ENCODE assay signal across 15 cellular contexts in the genomic region with DNA sequence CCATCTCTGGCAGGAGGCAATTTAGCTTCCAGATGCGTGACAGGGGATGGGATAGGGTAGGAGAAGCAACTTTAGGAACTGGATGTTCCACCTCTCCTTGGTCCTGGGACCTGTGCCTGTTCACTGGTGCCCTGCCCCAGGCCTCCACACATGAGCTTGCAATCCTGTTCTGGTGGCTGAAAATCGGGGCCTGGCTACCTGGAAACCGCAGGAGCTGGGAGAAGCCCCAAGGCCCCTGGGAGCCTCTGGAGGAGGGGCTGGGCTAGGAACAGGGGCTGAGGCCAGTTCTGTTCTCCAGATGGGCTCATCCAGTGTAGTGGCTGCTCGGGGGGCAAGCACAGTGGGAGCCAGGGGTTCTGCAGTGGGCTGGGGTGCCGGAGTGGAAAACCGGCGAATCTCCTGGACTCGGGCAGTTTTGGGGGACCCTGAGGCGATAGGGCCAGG. TPM values are rescaled to one million over a fixed set of nuclear protein-coding genes. Genes with fewer than 3 reads are reported as not detected.
DNase-seq lines count a peak whose midpoint lies in the region; ATAC-seq and TF ChIP-seq lines count a peak whose summit lies in the region.
"Had no signal": no experiment of that assay in that cellular context is flagged by ENCODE, and none has a peak within 500 bp of the region (broad histone marks: within the 10 kb centered on the region; RNA-seq: fewer than 3 reads in every experiment).

No MANE protein-coding gene starts in this region.

- H3K27me3 Mint-ChIP-seq in H9 (ENCODE audit: low read depth) = peaks cover 2% of the 10 kb centered on the region
- peaks cover 0 to 7% (median 2%) of the 10 kb centered on the region in 3 donors for H3K27me3 Mint-ChIP-seq in immature natural killer cell (ENCODE audit: low read depth in 3 of 3)
- H3K27me3 Mint-ChIP-seq: CD4-positive, CD25-positive, alpha-beta regulatory T cell had no signal

- no peak overlapping the region for H4K8ac ChIP-seq in H9 (replicated peaks; ENCODE audit: insufficient read length, low read depth, low read length)

- no peak overlapping the region for H3K56ac ChIP-seq in H9 (ENCODE audit: insufficient read length, low read depth, low read length)

- H3K27me3 ChIP-seq in H9 (ENCODE audit: insufficient read depth, low read length) (no peaks in the 10 kb centered on the region), mammary epithelial cell (ENCODE audit: insufficient read depth, low read length) (no peaks in the 10 kb centered on the region), psoas muscle (ENCODE audit: insufficient read depth in 3 of 3, low read length in 2 of 3) (no peaks in the 10 kb centered on the region), colonic mucosa (no peaks in the 10 kb centered on the region)

- no peak overlapping the region for H4K91ac ChIP-seq in H9 (ENCODE audit: insufficient read length, low read depth, low read length)

- H3K9ac ChIP-seq in H9 (ENCODE audit: extremely low read depth, insufficient read length, low read length) (no peak overlapping the region), mammary epithelial cell (ENCODE audit: insufficient read depth, low read length) (no peak overlapping the region), colonic mucosa (ENCODE audit: low read depth in 2 of 2, low read length in 2 of 2) (no peak overlapping the region)

- no peaks in the 10 kb centered on the region for H3K36me3 Mint-ChIP-seq in H9 (ENCODE audit: insufficient read depth in 1 of 3, low read depth in 3 of 3)
- no peaks in the 10 kb centered on the region for H3K36me3 Mint-ChIP-seq in immature natural killer cell
- H3K36me3 Mint-ChIP-seq: CD4-positive, CD25-positive, alpha-beta regulatory T cell had no signal

- H3K4me3 ChIP-seq in mammary epithelial cell (replicated peaks in 1 of 3; ENCODE audit: insufficient read depth in 1 of 3, low read depth in 2 of 3, low read length in 3 of 3) = no peak overlapping the region
- H3K4me3 ChIP-seq in psoas muscle = peak overlapping the region; percentile 68
- H3K4me3 ChIP-seq in foreskin fibroblast (ENCODE audit: low read depth in 1 of 2, low read length in 2 of 2) = no peak overlapping the region
- no peak overlapping the region for H3K4me3 ChIP-seq in colonic mucosa

- H3K18ac ChIP-seq in H9 (ENCODE audit: insufficient read length, low read depth, low read length) = no peak overlapping the region

- H2BK15ac ChIP-seq in H9 (ENCODE audit: low read depth, low read length) = no peak overlapping the region

- CTCF ChIA-PET in mammary epithelial cell (lab: Charles Lee; ENCODE audit: low non-redundant PET) = no interaction called here

- H3K4me1 Mint-ChIP-seq in H9 = peaks cover 20 to 23% of the 10 kb centered on the region in 2 experiments
- H3K4me1 Mint-ChIP-seq in immature natural killer cell = peaks cover 0 to 11% of the 10 kb centered on the region in 2 donors

- TF ChIP-seq CTCF in H9 (conservative IDR thresholded peaks at IDR 0.05) (no peak), mammary epithelial cell (conservative IDR thresholded peaks at IDR 0.05 in 1 of 2, IDR thresholded peaks at IDR 0.05 in 1 of 2; ENCODE audit: extremely low read depth in 1 of 2, insufficient read depth in 1 of 2, low read depth in 1 of 2, low read length in 2 of 2) (no peak), psoas muscle (IDR thresholded peaks at IDR 0.05) (no peak), foreskin fibroblast (IDR thresholded peaks at IDR 0.05; ENCODE audit: low read depth, low read length) (no peak), colonic mucosa (IDR thresholded peaks at IDR 0.05) (no peak)

- H2AFZ ChIP-seq in H9 (ENCODE audit: low read length) = no peak overlapping the region
- H2AFZ ChIP-seq in mammary epithelial cell (ENCODE audit: low read depth, low read length) = peak overlapping the region; percentile 92

- in situ Hi-C loops in mammary epithelial cell (cut with MboI; ENCODE audit: low sequenced_read_pairs in 2 of 2) = loop anchor here in 1 of 2 donors (10.0 kb wide), 1 partner anchor 382 kb away; no protein-coding TSS in a partner anchor

- no peaks in the 10 kb centered on the region for H4K20me1 ChIP-seq in H9 (ENCODE audit: control insufficient read depth, insufficient read depth, insufficient read length)
- no peaks in the 10 kb centered on the region for H4K20me1 ChIP-seq in mammary epithelial cell (ENCODE audit: insufficient read depth, low read length)

- H3K27ac ChIP-seq in H9 (ENCODE audit: insufficient read length, low read depth, low read length) (no peak overlapping the region), mammary epithelial cell (ENCODE audit: insufficient read depth, low read depth, low read length) (no peak overlapping the region), psoas muscle (peak overlapping the region; percentile 98), colonic mucosa (no peak overlapping the region)

- no peak overlapping the region for H3K4me2 ChIP-seq in H9 (ENCODE audit: insufficient read depth, insufficient read length, low read length)
- H3K4me2 ChIP-seq in mammary epithelial cell (ENCODE audit: insufficient read depth, low read depth, low read length) = no peak overlapping the region

- H3K4me3 Mint-ChIP-seq in H9 (peak overlapping the region; percentile 71 to 88), immature natural killer cell (peak overlapping the region; percentile 47 to 74 (median 67))

- H3K4ac ChIP-seq in H9 (ENCODE audit: low read depth, low read length) = no peak overlapping the region

- H2AK5ac ChIP-seq in H9 (ENCODE audit: insufficient read length, low read length) = no peak overlapping the region

- H3K27ac Mint-ChIP-seq in H9 (peak overlapping the region in 2 of 3 experiments; percentile 37 to 97; a peak in 4 of 7 replicates), immature natural killer cell (peak overlapping the region in 3 of 6 donors; percentile 1 to 73 (median 30))

- peaks cover 3% of the 10 kb centered on the region; the same call in 1 of the 2 replicates for H3K4me1 ChIP-seq in H9 (ENCODE audit: insufficient read depth, low read length)
- H3K4me1 ChIP-seq in mammary epithelial cell (ENCODE audit: insufficient read depth, low read length) = peaks cover 8% of the 10 kb centered on the region
- H3K4me1 ChIP-seq in psoas muscle = peaks cover 63% of the 10 kb centered on the region
- H3K4me1 ChIP-seq in colonic mucosa = peaks cover 4% of the 10 kb centered on the region

- intact Hi-C loops in mammary epithelial cell (cut with micrococcal nuclease) (loop anchor here (10.0 kb wide), 1 partner anchor 232 kb away; the partner anchor contains the start of gene ANXA7), psoas muscle (cut with DNase I) (no loop called here), colonic mucosa (cut with DNase I) (no loop called here)

- H3K23ac ChIP-seq in H9 (ENCODE audit: insufficient read length, low read depth, low read length) = no peak overlapping the region

- DNase-seq in H9 = peak; percentile 40
- no peak for DNase-seq in mammary epithelial cell
- DNase-seq in immature natural killer cell = no peak
- DNase-seq in psoas muscle = peak in 1 of 2 donors; percentile 83
- DNase-seq in foreskin fibroblast = no peak
- DNase-seq in colonic mucosa = no peak
- DNase-seq: activated CD4-positive, alpha-beta T cell treated with anti-CD3 and anti-CD28 coated beads for 1 hour; CD4-positive, CD25-positive, alpha-beta regulatory T cell; GDM1; OCI-M1; stimulated activated CD4-positive, alpha-beta T cell treated with anti-CD3 and anti-CD28 coated beads, Interleukin-4, amount 100 ng/mL, for 4 hours; SW 1271 had no signal

- no peaks in the 10 kb centered on the region for H3K79me1 ChIP-seq in H9 (ENCODE audit: insufficient read depth, low read depth, low read length, poor library complexity, severe bottlenecking)

- no peak overlapping the region for H2BK5ac ChIP-seq in H9 (ENCODE audit: insufficient read length, low read length)

- H2BK20ac ChIP-seq in H9 (ENCODE audit: low read depth, low read length, poor library complexity, severe bottlenecking) = no peak overlapping the region

- peak in 2 of 4 donors; percentile 6 to 63 for ATAC-seq in psoas muscle
- ATAC-seq in HG02884 (IDR thresholded peaks at IDR 0.05; ENCODE audit: unreplicated experiment) = no peak

- H3T11ph ChIP-seq in H9 (ENCODE audit: low read length) = no peak overlapping the region

- dilution Hi-C loops in mammary epithelial cell (cut with HindIII; ENCODE audit: low sequenced_read_pairs) = loop anchor here (5.0 kb wide), 1 partner anchor 74 kb away; no protein-coding TSS in a partner anchor

- H3K9me3 ChIP-seq in H9 (ENCODE audit: control insufficient read depth, low read depth, low read length) (no peaks in the 10 kb centered on the region), mammary epithelial cell (replicated peaks; ENCODE audit: insufficient read depth, low read length) (no peaks in the 10 kb centered on the region), psoas muscle (no peaks in the 10 kb centered on the region), colonic mucosa (no peaks in the 10 kb centered on the region)

- H3K23me2 ChIP-seq in H9 (ENCODE audit: insufficient read length, low read depth, low read length, poor library complexity, severe bottlenecking) = peaks cover 4% of the 10 kb centered on the region

- H3K79me2 ChIP-seq in H9 (ENCODE audit: insufficient read depth, low read length) (no peaks in the 10 kb centered on the region), mammary epithelial cell (ENCODE audit: insufficient read depth, low read length) (no peaks in the 10 kb centered on the region)

- no peak overlapping the region for H2BK12ac ChIP-seq in H9 (ENCODE audit: insufficient read length, low read depth, low read length)

- H3K9me3 Mint-ChIP-seq in H9 (no peaks in the 10 kb centered on the region), immature natural killer cell (no peaks in the 10 kb centered on the region)
- H3K9me3 Mint-ChIP-seq: CD4-positive, CD25-positive, alpha-beta regulatory T cell had no signal

- WGBS in H9 (ENCODE audit: extremely low coverage, insufficient read length, low lambda C conversion rate) = no CpG with 5 or more reads among the region's 9 CpGs
- 87% methylated on average over 9 of the region's 9 CpGs for WGBS in mammary epithelial cell (ENCODE audit: low coverage, missing lambda C conversion rate)
- WGBS in psoas muscle, 3 donors = 42 to 77% (median 56%) methylated on average over 9 of the region's 9 CpGs

- no TSS peak for BruUV-seq in mammary epithelial cell (replicated peaks; lab: Mats Ljungman, UMichigan)

- no peaks in the 10 kb centered on the region for H3K36me3 ChIP-seq in mammary epithelial cell (ENCODE audit: insufficient read depth, low read length)
- H3K36me3 ChIP-seq in psoas muscle (ENCODE audit: insufficient read depth in 1 of 2, low read depth in 1 of 2) = peaks cover 0 to 14% of the 10 kb centered on the region in 2 donors
- no peaks in the 10 kb centered on the region for H3K36me3 ChIP-seq in colonic mucosa

- H4K5ac ChIP-seq in H9 (ENCODE audit: insufficient read length, low read depth, low read length) = no peak overlapping the region

- no peak overlapping the region for H2BK120ac ChIP-seq in H9 (ENCODE audit: low read depth, low read length, poor library complexity, severe bottlenecking)

- H3K14ac ChIP-seq in H9 (ENCODE audit: insufficient read depth, low read length) = 0 out of 2 replicates have a peak overlapping the region, but pooled peaks have one; percentile 11

RNA-seq across cellular contexts. Expression of gene MYOZ1, which starts 5.3 kb away (rescaled TPM):
- total RNA-seq in H9 (2021) (1.5 and 2.4 TPM in 2 replicates), mammary epithelial cell (under 1 TPM in 1 of 2 donors, not detected in 1; 0.50 TPM), psoas muscle (1,000 to 10,000 TPM in 3 of 4 donors, 100 to 1,000 TPM in 1; 805 to 1,915 (median 1,417) TPM), colonic mucosa (not detected)
- polyA plus RNA-seq in mammary epithelial cell (not detected), immature natural killer cell (not detected), psoas muscle (1,000 to 10,000 TPM in 1 of 3 donors, 100 to 1,000 TPM in 2; 318 to 1,157 (median 878) TPM)
- polyA minus RNA-seq in mammary epithelial cell = not detected
- total RNA-seq: CD4-positive, CD25-positive, alpha-beta regulatory T cell; endothelial cell of umbilical vein; HT1080 had no signal
- polyA plus RNA-seq: CD4-positive, CD25-positive, alpha-beta regulatory T cell; endothelial cell of umbilical vein had no signal

RNA-seq across cellular contexts. Expression of gene SYNPO2L, which starts 9.2 kb away (rescaled TPM):
- total RNA-seq in H9 (2021) (0.11 TPM in 1 of 2 replicates, not detected in the other), mammary epithelial cell (not detected), psoas muscle (100 to 1,000 TPM; 132 to 289 (median 185) TPM), colonic mucosa (under 1 TPM in 1 of 2 donors, not detected in 1; 0.05 TPM)
- polyA plus RNA-seq in mammary epithelial cell (not detected), immature natural killer cell (not detected), psoas muscle (10 to 100 TPM in 2 of 3 donors, 1 to 10 TPM in 1; 8.8 to 60.7 (median 27.3) TPM)
- not detected for polyA minus RNA-seq in mammary epithelial cell
- total RNA-seq: CD4-positive, CD25-positive, alpha-beta regulatory T cell; endothelial cell of umbilical vein had no signal
- polyA plus RNA-seq: CD4-positive, CD25-positive, alpha-beta regulatory T cell; endothelial cell of umbilical vein had no signal

RNA-seq across cellular contexts. Expression of gene AGAP5, which starts 51.3 kb away (rescaled TPM):
- total RNA-seq in H9 (2021) = 5.2 and 5.5 TPM in 2 replicates
- 1 to 10 TPM; 3.3 to 8.5 TPM for total RNA-seq in mammary epithelial cell
- polyA plus RNA-seq in mammary epithelial cell = 2.5 TPM
- not detected for polyA minus RNA-seq in mammary epithelial cell
- under 1 TPM in 1 of 3 donors, not detected in 2; 0.37 TPM for polyA plus RNA-seq in immature natural killer cell
- 1 to 10 TPM; 1.4 to 3.6 (median 2.9) TPM for total RNA-seq in psoas muscle
- 1 to 10 TPM; 2.1 to 2.3 (median 2.2) TPM for polyA plus RNA-seq in psoas muscle
- 1 to 10 TPM; 4.8 to 8.2 TPM for total RNA-seq in colonic mucosa

RNA-seq across cellular contexts. Expression of gene USP54, which starts 55.5 kb away (rescaled TPM):
- 35.7 and 37.9 TPM in 2 replicates for total RNA-seq in H9 (2021)
- 10 to 100 TPM; 11.0 to 30.8 TPM for total RNA-seq in mammary epithelial cell
- polyA plus RNA-seq in mammary epithelial cell = 10.0 TPM
- 20.9 TPM for polyA minus RNA-seq in mammary epithelial cell
- polyA plus RNA-seq in immature natural killer cell = 1 to 10 TPM in 1 of 3 donors, under 1 TPM in 1, not detected in 1; 0.48 to 1.6 TPM
- 100 to 1,000 TPM in 2 of 4 donors, 10 to 100 TPM in 2; 47.7 to 216 (median 110) TPM for total RNA-seq in psoas muscle
- polyA plus RNA-seq in psoas muscle = 10 to 100 TPM; 32.6 to 94.3 (median 65.9) TPM
- total RNA-seq in colonic mucosa = 100 to 1,000 TPM in 1 of 2 donors, 10 to 100 TPM in 1; 70.8 to 151 TPM

Comparison
In these comparisons a context has a peak if more than half of its experiments do, and no peak if none do; other contexts are left out.
1. RNA of gene MYOZ1, which starts 5.3 kb away (total RNA-seq): 805 to 1,915 TPM in psoas muscle; 1.5 to 2.4 TPM in H9, 0.50 TPM in mammary epithelial cell and not detected in colonic mucosa; every median in the first group is over 100 times any median in the second.
2. RNA of gene SYNPO2L, which starts 9.2 kb away (total RNA-seq): 132 to 289 TPM in psoas muscle; 0.11 TPM in H9, 0.05 TPM in colonic mucosa and not detected in mammary epithelial cell; every median in the first group is over 100 times any median in the second.